In the genomic region with DNA sequence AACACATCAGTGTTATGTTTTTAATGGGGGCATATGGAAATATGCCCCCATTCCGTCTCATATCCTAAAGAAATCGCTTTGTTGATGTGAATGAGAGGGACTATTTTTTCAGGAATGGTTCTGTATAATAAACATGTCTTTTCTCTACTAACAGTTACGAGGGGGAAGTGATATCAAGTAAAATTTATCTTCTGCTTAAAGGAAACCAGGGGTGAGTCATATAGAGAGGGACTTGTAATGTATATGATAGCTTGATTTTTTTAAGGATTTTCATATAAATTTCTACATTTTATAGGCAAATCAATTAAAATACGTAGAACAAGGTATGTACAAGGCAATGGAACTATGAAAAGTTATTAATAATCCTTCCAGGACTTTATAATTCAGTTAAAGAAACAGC, we compare ENCODE assay signal across 18 cellular contexts.
"Had no signal": no experiment of that assay in that cellular context is flagged by ENCODE, and none has a peak within 500 bp of the region (broad histone marks: within the 10 kb centered on the region; RNA-seq: fewer than 3 reads in every experiment).

No MANE protein-coding gene starts in this region.

- H3K9me3 ChIP-seq: transverse colon, uterus had no signal

- H3K4me3 ChIP-seq: transverse colon, uterus had no signal

- H3K27ac ChIP-seq: foreskin keratinocyte, transverse colon, uterus had no signal

- H3K36me3 ChIP-seq: transverse colon, uterus had no signal

- H3K4me1 Mint-ChIP-seq: activated CD4-positive, alpha-beta T cell treated with anti-CD3 and anti-CD28 coated beads, Interleukin-2, amount 10 ng/mL, durations not matched to agents 7 days and 5 days; activated naive CD4-positive, alpha-beta T cell treated with anti-CD3 and anti-CD28 coated beads, Interleukin-2, amount 10 ng/mL, durations not matched to agents 7 days and 5 days; activated naive CD8-positive, alpha-beta T cell treated with anti-CD3 and anti-CD28 coated beads, Interleukin-2, amount 50 U/mL, for 24 hours had no signal

- ATAC-seq: activated CD4-positive, CD25-positive, alpha-beta regulatory T cell treated with anti-CD3 and anti-CD28 coated beads, Interleukin-2, amount 50 U/mL, for 24 hours; activated naive CD8-positive, alpha-beta T cell treated with anti-CD3 and anti-CD28 coated beads, Interleukin-2, amount 50 U/mL, for 24 hours; activated T-cell treated with anti-CD3 and anti-CD28 coated beads, Interleukin-2, amount 50 U/mL, for 4 hours; left lobe of liver; stimulated activated naive CD8-positive, alpha-beta T cell treated with anti-CD3 and anti-CD28 coated beads, Interleukin-15, Interleukin-2, amounts not matched to agents 100 U/mL and 50 U/mL, for 24 hours had no signal

- H3K36me3 Mint-ChIP-seq: activated naive CD4-positive, alpha-beta T cell treated with anti-CD3 and anti-CD28 coated beads, Interleukin-2, amount 10 ng/mL, durations not matched to agents 7 days and 5 days had no signal

- DNase-seq: activated CD4-positive, alpha-beta T cell treated with anti-CD3 and anti-CD28 coated beads, Interleukin-2, amount 10 ng/mL, durations not matched to agents 7 days and 5 days; activated CD8-positive, alpha-beta memory T cell treated with anti-CD3 and anti-CD28 coated beads, Interleukin-2, amount 50 U/mL, for 4 hours; activated naive CD4-positive, alpha-beta T cell treated with anti-CD3 and anti-CD28 coated beads, Interleukin-2, amount 10 ng/mL, durations not matched to agents 7 days and 5 days; activated T-cell treated with anti-CD3 and anti-CD28 coated beads, Interleukin-2, amount 50 U/mL, for 4 hours; cerebellar nuclear complex; effector memory CD4-positive, alpha-beta T cell; foreskin keratinocyte; islet precursor cell; mammary epithelial cell; stimulated activated naive CD8-positive, alpha-beta T cell treated with anti-CD3 and anti-CD28 coated beads, Interleukin-15, Interleukin-2, amounts not matched to agents 100 U/mL and 50 U/mL, for 24 hours; transverse colon; uterus had no signal

- H3K27ac Mint-ChIP-seq: activated CD4-positive, alpha-beta T cell treated with anti-CD3 and anti-CD28 coated beads, Interleukin-2, amount 10 ng/mL, durations not matched to agents 7 days and 5 days; activated naive CD4-positive, alpha-beta T cell treated with anti-CD3 and anti-CD28 coated beads, Interleukin-2, amount 10 ng/mL, durations not matched to agents 7 days and 5 days; activated naive CD8-positive, alpha-beta T cell treated with anti-CD3 and anti-CD28 coated beads, Interleukin-2, amount 50 U/mL, for 24 hours; progenitor cell of endocrine pancreas; T-helper 1 cell treated with Interleukin-12 subunit alpha and Interleukin-12 subunit beta and Interleukin-4 antibody, amounts not matched to agents 30 μg/mL and 1 μg/mL, for 36 hours had no signal

- H3K27me3 Mint-ChIP-seq: activated CD4-positive, alpha-beta T cell treated with anti-CD3 and anti-CD28 coated beads, Interleukin-2, amount 10 ng/mL, durations not matched to agents 7 days and 5 days; activated naive CD4-positive, alpha-beta T cell treated with anti-CD3 and anti-CD28 coated beads, Interleukin-2, amount 10 ng/mL, durations not matched to agents 7 days and 5 days; activated naive CD8-positive, alpha-beta T cell treated with anti-CD3 and anti-CD28 coated beads, Interleukin-2, amount 50 U/mL, for 24 hours had no signal

- H3K27me3 ChIP-seq: foreskin keratinocyte, transverse colon, uterus had no signal

- H3K4me3 Mint-ChIP-seq: activated CD4-positive, alpha-beta T cell treated with anti-CD3 and anti-CD28 coated beads, Interleukin-2, amount 10 ng/mL, durations not matched to agents 7 days and 5 days; activated naive CD4-positive, alpha-beta T cell treated with anti-CD3 and anti-CD28 coated beads, Interleukin-2, amount 10 ng/mL, durations not matched to agents 7 days and 5 days; activated naive CD8-positive, alpha-beta T cell treated with anti-CD3 and anti-CD28 coated beads, Interleukin-2, amount 50 U/mL, for 24 hours; activated T-cell treated with anti-CD3 and anti-CD28 coated beads, Interleukin-2, amount 50 U/mL, for 4 hours; neural crest cell; T-helper 1 cell treated with Interleukin-12 subunit alpha and Interleukin-12 subunit beta and Interleukin-4 antibody, amounts not matched to agents 30 μg/mL and 1 μg/mL, for 36 hours had no signal
